8 cellular contexts compared by ENCODE assay signal in the genomic region with DNA sequence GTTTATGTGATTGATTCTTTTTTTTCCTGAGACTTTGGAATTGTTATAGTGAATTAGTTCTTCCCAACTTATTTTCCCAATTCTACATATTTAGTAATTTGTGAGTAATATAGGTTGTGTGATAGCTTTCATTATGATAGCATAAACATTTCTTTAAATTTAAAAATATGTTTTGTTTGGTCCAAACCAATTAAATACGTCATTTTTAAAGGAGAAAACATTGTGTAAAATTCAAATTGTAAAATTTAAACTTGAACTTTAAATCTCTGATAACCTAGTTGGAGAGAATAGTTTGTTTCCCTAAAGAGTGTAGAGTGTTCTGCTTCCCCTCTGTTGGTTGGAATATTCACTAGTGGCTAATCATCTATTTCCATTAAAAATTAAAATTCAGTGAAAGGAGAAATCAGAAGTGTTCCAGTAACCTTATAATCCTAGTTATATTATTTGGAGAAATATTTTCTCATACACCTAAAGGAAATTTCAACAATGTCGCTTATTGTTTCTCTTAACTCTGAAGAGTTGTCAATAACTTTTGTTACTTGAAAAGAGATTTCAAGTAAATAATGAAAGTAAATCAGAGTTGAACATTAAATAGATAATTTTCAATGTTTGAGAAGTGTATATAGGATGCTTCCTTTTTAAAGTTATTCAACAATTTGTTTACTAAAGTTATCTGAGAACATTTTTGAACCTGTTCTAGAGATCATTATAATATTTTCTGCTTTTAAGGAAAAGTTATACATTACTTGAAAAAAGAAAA. TPM values are rescaled to one million over a fixed set of nuclear protein-coding genes. Genes with fewer than 3 reads are reported as not detected.
DNase-seq lines count a peak whose midpoint lies in the region; ATAC-seq and TF ChIP-seq lines count a peak whose summit lies in the region.

No MANE protein-coding gene starts in this region.

- no peak for TF ChIP-seq CTCF in brain (conservative IDR thresholded peaks at IDR 0.05)
- no peak for TF ChIP-seq CTCF in mesothelial cell of epicardium (IDR thresholded peaks at IDR 0.05; ENCODE audit: unreplicated experiment)
- TF ChIP-seq CTCF in GM10266 (IDR thresholded peaks at IDR 0.05; ENCODE audit: control insufficient read depth, insufficient read depth, low read depth, missing control alignments) = no peak

- H3K27ac Mint-ChIP-seq in stimulated activated naive CD8-positive, alpha-beta T cell treated with anti-CD3 and anti-CD28 coated beads, Interleukin-15, Interleukin-2, amounts not matched to agents 100 ng/mL and 50 ng/mL, for 24 hours = peak overlapping the region; percentile 21
- H3K27ac Mint-ChIP-seq in brain (peak overlapping the region in 4 of 5 experiments; percentile 99 to 100 (median 99)), mesothelial cell of epicardium (peak overlapping the region; percentile 97)

- peaks cover 6% of the 10 kb centered on the region for H3K36me3 Mint-ChIP-seq in stimulated activated naive CD8-positive, alpha-beta T cell treated with anti-CD3 and anti-CD28 coated beads, Interleukin-15, Interleukin-2, amounts not matched to agents 100 ng/mL and 50 ng/mL, for 24 hours (ENCODE audit: low read depth)
- H3K36me3 Mint-ChIP-seq in brain = peaks cover 6% of the 10 kb centered on the region
- no peaks in the 10 kb centered on the region for H3K36me3 Mint-ChIP-seq in mesothelial cell of epicardium

- DNase-seq in stimulated activated naive CD8-positive, alpha-beta T cell treated with anti-CD3 and anti-CD28 coated beads, Interleukin-15, Interleukin-2, amounts not matched to agents 100 U/mL and 50 U/mL, for 24 hours = no peak
- DNase-seq in mesothelial cell of epicardium (ENCODE audit: low spot score in 2 of 2, unreplicated experiment in 2 of 2) (no peak), mucosa of gallbladder (ENCODE audit: low spot score) (no peak), Ammon's horn (ENCODE audit: low spot score) (no peak), GM10266 (ENCODE audit: extremely low spot score) (no peak)

- H3K4me3 Mint-ChIP-seq in stimulated activated naive CD8-positive, alpha-beta T cell treated with anti-CD3 and anti-CD28 coated beads, Interleukin-15, Interleukin-2, amounts not matched to agents 100 ng/mL and 50 ng/mL, for 24 hours = peak overlapping the region; percentile 98
- peak overlapping the region; percentile 92 to 99 (median 95) for H3K4me3 Mint-ChIP-seq in brain
- H3K4me3 Mint-ChIP-seq in mesothelial cell of epicardium = peak overlapping the region; percentile 83

- no peaks in the 10 kb centered on the region for H3K27me3 Mint-ChIP-seq in stimulated activated naive CD8-positive, alpha-beta T cell treated with anti-CD3 and anti-CD28 coated beads, Interleukin-15, Interleukin-2, amounts not matched to agents 100 ng/mL and 50 ng/mL, for 24 hours
- H3K27me3 Mint-ChIP-seq in brain (peaks cover 18% of the 10 kb centered on the region), mesothelial cell of epicardium (ENCODE audit: low read depth) (no peaks in the 10 kb centered on the region)

- no peak for ATAC-seq in stimulated activated naive CD8-positive, alpha-beta T cell treated with anti-CD3 and anti-CD28 coated beads, Interleukin-15, Interleukin-2, amounts not matched to agents 100 U/mL and 50 U/mL, for 24 hours
- ATAC-seq in HG03571 (IDR thresholded peaks at IDR 0.05; ENCODE audit: unreplicated experiment) = no peak

- H3K4me1 Mint-ChIP-seq in stimulated activated naive CD8-positive, alpha-beta T cell treated with anti-CD3 and anti-CD28 coated beads, Interleukin-15, Interleukin-2, amounts not matched to agents 100 ng/mL and 50 ng/mL, for 24 hours (ENCODE audit: low read depth) = peaks cover 65% of the 10 kb centered on the region
- H3K4me1 Mint-ChIP-seq in brain (peaks cover 47% of the 10 kb centered on the region), mesothelial cell of epicardium (peaks cover 49% of the 10 kb centered on the region)

- H3K9me3 Mint-ChIP-seq in stimulated activated naive CD8-positive, alpha-beta T cell treated with anti-CD3 and anti-CD28 coated beads, Interleukin-15, Interleukin-2, amounts not matched to agents 100 ng/mL and 50 ng/mL, for 24 hours = no peaks in the 10 kb centered on the region
- H3K9me3 Mint-ChIP-seq in brain (no peaks in the 10 kb centered on the region), mesothelial cell of epicardium (no peaks in the 10 kb centered on the region)

RNA-seq across cellular contexts. Expression of a gene that starts 2.9 kb away (rescaled TPM):
- polyA plus RNA-seq in brain (ENCODE audit: insufficient read depth, low read depth, low replicate concordance) = 10.4 TPM
- total RNA-seq in mesothelial cell of epicardium (84.0 to 92.2 TPM (median 88.6 TPM) in 3 replicates), mucosa of gallbladder (60.9 TPM)

Comparison
In these comparisons a context has a peak if more than half of its experiments do, and no peak if none do; other contexts are left out.
1. H3K27ac Mint-ChIP-seq: peak in every context shown above with its lines; median percentile 99 in brain; 97 in mesothelial cell of epicardium; 21 in stimulated activated naive CD8-positive, alpha-beta T cell treated with anti-CD3 and anti-CD28 coated beads, Interleukin-15, Interleukin-2, amounts not matched to agents 100 ng/mL and 50 ng/mL, for 24 hours.